ENCODE assay signal across 19 cellular contexts in the genomic region with DNA sequence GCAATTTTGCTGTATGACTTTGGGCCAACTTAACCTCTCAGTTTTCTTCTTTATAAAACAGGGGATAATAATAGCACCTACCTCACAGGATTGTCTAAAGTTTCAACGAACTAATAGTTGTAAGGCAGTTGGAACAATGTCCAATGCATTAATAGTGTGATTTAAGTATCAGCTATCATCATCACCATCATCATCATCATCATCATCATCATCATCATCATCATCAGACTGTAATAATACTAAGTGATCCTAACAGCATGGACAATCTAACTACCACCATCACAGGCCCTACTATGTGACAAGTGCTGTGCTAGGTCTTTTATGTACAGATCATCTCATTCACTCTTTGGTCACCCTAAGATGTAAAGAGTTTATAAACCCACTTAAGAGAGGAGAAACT.
"Had no signal": no experiment of that assay in that cellular context is flagged by ENCODE, and none has a peak within 500 bp of the region (broad histone marks: within the 10 kb centered on the region; RNA-seq: fewer than 3 reads in every experiment).

No MANE protein-coding gene starts in this region.

- H3K4me3 ChIP-seq: colonic mucosa, right atrium auricular region, smooth muscle cell, suprapubic skin, thyroid gland, upper lobe of left lung, uterus had no signal

- H3K36me3 ChIP-seq: colonic mucosa, right atrium auricular region, thyroid gland, uterus had no signal

- FAIRE-seq: endothelial cell of umbilical vein, kidney had no signal

- DNase-seq: colonic mucosa; effector CD4-positive, alpha-beta T cell; endodermal cell; erythroblast; foreskin keratinocyte; kidney; left colon; mesendoderm; naive thymus-derived CD8-positive, alpha-beta T cell; posterior cingulate gyrus; stimulated activated CD4-positive, alpha-beta T cell treated with anti-CD3 and anti-CD28 coated beads, Interleukin-2, amount 100 ng/mL, for 48 hours; stimulated activated naive CD4-positive, alpha-beta T cell treated with Interleukin-2 at 50 U/mL for 16 hours; thyroid gland; upper lobe of left lung; uterus had no signal

- ATAC-seq: foreskin keratinocyte; naive thymus-derived CD8-positive, alpha-beta T cell had no signal

- H3K27ac ChIP-seq: right atrium auricular region, suprapubic skin, thyroid gland, upper lobe of left lung had no signal

- H3K9me3 ChIP-seq: colonic mucosa, right atrium auricular region, suprapubic skin, thyroid gland, upper lobe of left lung, uterus had no signal

- H3K27me3 ChIP-seq: colonic mucosa, foreskin keratinocyte, right atrium auricular region, suprapubic skin, thyroid gland, upper lobe of left lung, uterus had no signal
